10 cellular contexts compared by ENCODE assay signal in genomic region chr6:161233986-161234620, GRCh38. TPM values are rescaled to one million over a fixed set of nuclear protein-coding genes. Genes with fewer than 3 reads are reported as not detected.
DNase-seq lines count a peak whose midpoint lies in the region; ATAC-seq and TF ChIP-seq lines count a peak whose summit lies in the region.
"Had no signal": no experiment of that assay in that cellular context is flagged by ENCODE, and none has a peak within 500 bp of the region (broad histone marks: within the 10 kb centered on the region; RNA-seq: fewer than 3 reads in every experiment).

No MANE protein-coding gene starts in this region.

- intact Hi-C loops in PC-3 (cut with micrococcal nuclease): no loop called here
- intact Hi-C loops in lower lobe of right lung (cut with DNase I): no loop called here

- no peak overlapping the region for H4K91ac ChIP-seq in neuronal stem cell (ENCODE audit: low read depth, low read length, poor library complexity)

- 0 out of 2 replicates have a peak overlapping the region, but pooled peaks have one; percentile 11 for H3K4me2 ChIP-seq in PC-3 (ENCODE audit: low read length)
- no peak overlapping the region for H3K4me2 ChIP-seq in neuronal stem cell (ENCODE audit: insufficient read depth, low read length, poor library complexity, severe bottlenecking)

- H3K4me1 ChIP-seq in PC-3 (ENCODE audit: insufficient read depth, low read length): peaks cover 15% of the 10 kb centered on the region
- peaks cover 15% of the 10 kb centered on the region for H3K4me1 ChIP-seq in lower lobe of right lung
- H3K4me1 ChIP-seq in neuronal stem cell (ENCODE audit: control insufficient read depth in 2 of 2, insufficient read depth in 1 of 2, low read depth in 1 of 2, low read length in 2 of 2): peaks cover 7% of the 10 kb centered on the region in 2 donors

- H3K18ac ChIP-seq in neuronal stem cell (ENCODE audit: low read length): no peak overlapping the region

- TF ChIP-seq CTCF in AG04450 (IDR thresholded peaks at IDR 0.05; ENCODE audit: low read depth, low read length) (no peak), PC-3 (conservative IDR thresholded peaks at IDR 0.05; ENCODE audit: low read depth, low read length) (no peak), epithelial cell of proximal tubule (conservative IDR thresholded peaks at IDR 0.05; ENCODE audit: low read depth, low read length) (no peak), lower lobe of right lung (IDR thresholded peaks at IDR 0.05) (no peak)

- no peak overlapping the region for H2BK5ac ChIP-seq in neuronal stem cell (ENCODE audit: low read length)

- no peaks in the 10 kb centered on the region for H3K27me3 ChIP-seq in AG04450 (ENCODE audit: control insufficient read depth, insufficient read depth, low read length)
- H3K27me3 ChIP-seq in PC-3 (ENCODE audit: low read length): no peaks in the 10 kb centered on the region
- H3K27me3 ChIP-seq in lower lobe of right lung (ENCODE audit: low read depth): no peaks in the 10 kb centered on the region
- no peaks in the 10 kb centered on the region for H3K27me3 ChIP-seq in neuronal stem cell (ENCODE audit: control insufficient read depth in 3 of 3, insufficient read depth in 3 of 3, low read depth in 1 of 3, low read length in 3 of 3)

- H4K20me1 ChIP-seq in PC-3 (ENCODE audit: low read length): no peaks in the 10 kb centered on the region

- H2BK15ac ChIP-seq in neuronal stem cell (ENCODE audit: low read length): no peak overlapping the region

- no CpG with 5 or more reads among the region's 9 CpGs for WGBS in neuronal stem cell (ENCODE audit: extremely low coverage in 2 of 2, insufficient read length in 2 of 2, insufficient replicate concordance in 1 of 2), 2 donors

- no peak overlapping the region for H2BK12ac ChIP-seq in neuronal stem cell (ENCODE audit: low read length)

- H3K23ac ChIP-seq in neuronal stem cell (ENCODE audit: low read depth, low read length, poor library complexity): no peak overlapping the region

- no peaks in the 10 kb centered on the region for H3K79me2 ChIP-seq in PC-3 (ENCODE audit: low read length)

- H3K79me1 ChIP-seq in neuronal stem cell (ENCODE audit: low read depth, low read length): peaks cover 4% of the 10 kb centered on the region

- peak; percentile 83 for DNase-seq in AG04450 (ENCODE audit: low read depth, low spot score)
- DNase-seq in PC-3: peak; percentile 75
- peak; percentile 46 for DNase-seq in epithelial cell of proximal tubule (ENCODE audit: low read depth)
- peak; percentile 52 for DNase-seq in mucosa of gallbladder (ENCODE audit: low spot score)
- DNase-seq in lower lobe of right lung: no peak
- no peak for DNase-seq in DMS153 (lab: John Stamatoyannopoulos, UW)
- no peak for DNase-seq in neuronal stem cell (ENCODE audit: low spot score)
- DNase-seq: CD4-positive, CD25-positive, alpha-beta regulatory T cell had no signal

- H3K4ac ChIP-seq in neuronal stem cell (ENCODE audit: low read length): no peak overlapping the region

- H3K9me2 ChIP-seq in PC-3 (replicated peaks; ENCODE audit: low read length): no peaks in the 10 kb centered on the region

- H3K36me3 ChIP-seq in PC-3 (ENCODE audit: low read depth, low read length): no peaks in the 10 kb centered on the region
- H3K36me3 ChIP-seq in lower lobe of right lung: no peaks in the 10 kb centered on the region
- peaks cover 11 to 44% of the 10 kb centered on the region in 2 donors for H3K36me3 ChIP-seq in neuronal stem cell (replicated peaks in 1 of 2; ENCODE audit: control insufficient read depth in 2 of 2, insufficient read depth in 2 of 2, low read length in 2 of 2)

- H4K8ac ChIP-seq in neuronal stem cell (ENCODE audit: low read depth, low read length): no peak overlapping the region

- POLR2A ChIA-PET in AG04450 (lab: Yijun Ruan, JAX) (interaction anchor here (1.2 to 1.9 kb wide), 3 partner anchors 19 to 40 kb away, joined by 3 to 11 read pairs (median 9); partner anchors contain the start of gene AGPAT4), PC-3 (lab: Charles Lee; ENCODE audit: unreplicated experiment) (no interaction called here)

- no TSS peak for BruUV-seq in PC-3 (replicated peaks; lab: Mats Ljungman, UMichigan)

- H2AK5ac ChIP-seq in neuronal stem cell (ENCODE audit: low read depth, low read length): no peak overlapping the region

- H2AFZ ChIP-seq in PC-3 (ENCODE audit: low read length) (no peak overlapping the region), neuronal stem cell (ENCODE audit: low read length) (no peak overlapping the region)

- H3K14ac ChIP-seq in neuronal stem cell (ENCODE audit: low read length): no peak overlapping the region

- H3F3A ChIP-seq in PC-3 (ENCODE audit: low read length, unreplicated experiment): no peaks in the 10 kb centered on the region

- CTCF ChIA-PET in AG04450 (lab: Charles Lee): interaction anchor here (1.1 kb wide), 1 partner anchor 137 kb away, joined by 3 read pairs; no protein-coding TSS in a partner anchor
- CTCF ChIA-PET in PC-3 (lab: Charles Lee): no interaction called here

- ATAC-seq in PC-3 (peak; percentile 49; the same call in 1 of the 2 replicates), lower lobe of right lung (no peak), HG02938 (IDR thresholded peaks at IDR 0.05; ENCODE audit: unreplicated experiment) (no peak)
- ATAC-seq: activated CD4-positive, CD25-positive, alpha-beta regulatory T cell treated with anti-CD3 and anti-CD28 coated beads, Interleukin-2, amount 50 U/mL, for 24 hours had no signal

- no peak overlapping the region for H2BK120ac ChIP-seq in neuronal stem cell (ENCODE audit: low read depth, low read length)

- H3K4me3 ChIP-seq in AG04450 (ENCODE audit: low read depth, low read length) (no peak overlapping the region), PC-3 (ENCODE audit: low read length) (no peak overlapping the region), epithelial cell of proximal tubule (ENCODE audit: low read depth, low read length) (no peak overlapping the region), lower lobe of right lung (no peak overlapping the region), neuronal stem cell (ENCODE audit: low read length in 2 of 2) (no peak overlapping the region)

- H3K27ac ChIP-seq in AG04450 (ENCODE audit: low read depth, low read length): no peak overlapping the region
- no peak overlapping the region for H3K27ac ChIP-seq in PC-3 (ENCODE audit: low read length)
- H3K27ac ChIP-seq in lower lobe of right lung: no peak overlapping the region
- no peak overlapping the region for H3K27ac ChIP-seq in neuronal stem cell (replicated peaks; ENCODE audit: low read length)

- H3K9me3 ChIP-seq in AG04450 (ENCODE audit: control insufficient read depth, insufficient read depth, low read length): no peaks in the 10 kb centered on the region; the same call in 1 of the 2 replicates
- no peaks in the 10 kb centered on the region for H3K9me3 ChIP-seq in PC-3 (ENCODE audit: low read length)
- no peaks in the 10 kb centered on the region for H3K9me3 ChIP-seq in lower lobe of right lung
- H3K9me3 ChIP-seq in neuronal stem cell (replicated peaks in 1 of 2; ENCODE audit: control insufficient read depth in 2 of 2, insufficient read depth in 1 of 2, low read depth in 1 of 2, low read length in 2 of 2): peaks cover 0 to 5% of the 10 kb centered on the region in 2 donors

- H3K9ac ChIP-seq in PC-3 (ENCODE audit: low read length): no peak overlapping the region
- no peak overlapping the region for H3K9ac ChIP-seq in neuronal stem cell (ENCODE audit: low read depth, low read length, poor library complexity)

RNA-seq across cellular contexts. Expression of gene AGPAT4, which starts 39.8 kb away (rescaled TPM):
- polyA plus RNA-seq in AG04450 (2011; rRNA removed): 7.8 and 10.0 TPM in 2 replicates
- 11.9 and 21.1 TPM in 2 replicates for polyA minus RNA-seq in AG04450 (2011; rRNA and poly(A)+ RNA removed)
- total RNA-seq in PC-3 (2014; rRNA removed) (3.8 and 3.9 TPM in 2 replicates), epithelial cell of proximal tubule (8.6 and 12.2 TPM in 2 replicates), mucosa of gallbladder (15.4 TPM), lower lobe of right lung (19.7 TPM)
- polyA plus RNA-seq in neuronal stem cell (2013, experiment 1 of 2): 39.5 TPM
- polyA plus RNA-seq in neuronal stem cell (2013, experiment 2 of 2): 38.9 TPM

Comparison
In these comparisons a context has a peak if more than half of its experiments do, and no peak if none do; other contexts are left out.
1. DNase-seq: peak in AG04450 (single experiment), PC-3 (single experiment), epithelial cell of proximal tubule (single experiment) and mucosa of gallbladder (single experiment); none in lower lobe of right lung (single experiment), DMS153 (single experiment) and neuronal stem cell (single experiment).